1 cellular context compared by ENCODE assay signal in the genomic region with DNA sequence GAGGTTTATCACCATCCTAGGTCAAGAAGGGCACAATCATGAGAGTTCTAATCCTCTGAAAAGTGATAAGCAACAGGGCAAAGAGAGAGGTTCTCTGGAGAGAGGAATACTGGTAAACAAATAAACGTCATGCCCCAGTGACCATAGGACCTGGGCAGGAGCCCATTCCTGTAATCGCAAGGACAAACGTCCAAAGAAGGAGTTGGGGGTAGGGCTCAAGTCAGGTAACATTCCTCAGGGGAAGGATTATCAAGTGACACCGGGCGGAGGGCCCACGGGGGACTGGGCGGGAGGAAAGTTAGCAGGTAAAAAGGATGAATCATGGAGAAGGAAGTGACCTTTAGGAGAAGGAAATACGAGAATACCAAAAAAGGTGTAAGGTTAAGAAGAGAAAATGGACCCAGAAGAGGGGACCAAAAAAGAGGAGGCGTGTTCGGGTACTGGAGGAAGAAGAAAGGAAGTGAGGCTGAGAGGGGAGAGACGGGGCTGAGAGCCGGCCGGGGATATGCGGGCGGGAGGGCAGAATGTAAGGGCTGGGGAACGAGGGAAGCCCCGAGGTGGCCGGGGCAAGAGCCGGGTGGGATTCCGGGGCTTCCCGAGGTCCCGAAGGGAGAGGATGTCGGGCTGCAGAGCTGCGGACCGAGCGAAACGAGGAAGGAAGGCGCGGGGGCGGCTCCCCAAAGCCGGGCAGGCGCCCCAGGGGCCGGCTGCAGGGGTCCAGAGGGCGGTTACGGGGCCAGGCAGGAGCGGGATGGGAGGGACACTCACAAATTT.
TF ChIP-seq lines count a peak whose summit lies in the region.

No MANE protein-coding gene starts in this region.

TF ChIP-seq in IMR-90, 13 proteins besides CTCF, POLR2A, EP300 and RAD21 (continued from another document):
- no peak for TF ChIP-seq SMC3 (IDR thresholded peaks at IDR 0.05; ENCODE audit: low read depth, low read length)
- no peak for TF ChIP-seq MXI1 (IDR thresholded peaks at IDR 0.05; ENCODE audit: borderline replicate concordance, low read depth, low read length)
- TF ChIP-seq CEBPB (IDR thresholded peaks at IDR 0.05; ENCODE audit: low read depth, low read length), result no peak
- no peak for TF ChIP-seq CHD1 (IDR thresholded peaks at IDR 0.05; ENCODE audit: low read depth, low read length)
- no peak for TF ChIP-seq FOS (IDR thresholded peaks at IDR 0.05; ENCODE audit: low read depth, low read length)
- TF ChIP-seq MAFK (IDR thresholded peaks at IDR 0.05; ENCODE audit: low read depth, low read length), result no peak
- TF ChIP-seq MAZ (IDR thresholded peaks at IDR 0.05; ENCODE audit: borderline replicate concordance, low read depth, low read length), result no peak
- TF ChIP-seq RFX5 (IDR thresholded peaks at IDR 0.05; ENCODE audit: low read depth, low read length), result no peak
